Comparison of ENCODE assay signal across 8 cellular contexts in genomic region chr1:197903196-197903514, GRCh38. TPM values are rescaled to one million over a fixed set of nuclear protein-coding genes. Genes with fewer than 3 reads are reported as not detected.
A peak's percentile ranks its signal among the peaks of the same experiment; 100 is the strongest.
DNase-seq lines count a peak whose midpoint lies in the region; ATAC-seq, FAIRE-seq and TF ChIP-seq lines count a peak whose summit lies in the region.

No MANE protein-coding gene starts in this region.

- 9% methylated on average over 3 of the region's 3 CpGs for WGBS in HepG2 (ENCODE audit: low lambda C conversion rate)
- WGBS in testis, 2 donors: 6% methylated on average over 3 of the region's 3 CpGs

- TF ChIP-seq CTCF in ascending aorta (IDR thresholded peaks at IDR 0.05) (no peak), HepG2 (CRISPR knock-in tag; IDR thresholded peaks at IDR 0.05) (no peak), testis (IDR thresholded peaks at IDR 0.05) (no peak)

- CTCF ChIA-PET in HepG2 (lab: Yijun Ruan, JAX; ENCODE audit: low intra/inter-chr PET ratio, low total read pairs): no interaction called here

- H3K4me2 ChIP-seq in HepG2 (ENCODE audit: low read depth, low read length): peak overlapping the region; percentile 97

- TF ChIP-seq EP300 in HepG2 (IDR thresholded peaks at IDR 0.05; ENCODE audit: low read depth in 2 of 2, low read length in 2 of 2) (no peak), HepG2 (CRISPR knock-in tag; IDR thresholded peaks at IDR 0.05; ENCODE audit: borderline replicate concordance) (no peak)

- H3K27ac ChIP-seq in ascending aorta (no peak overlapping the region), HepG2 (ENCODE audit: extremely low read length, insufficient read depth, low read length) (peak overlapping the region; percentile 98), testis (peak overlapping the region; percentile 65 to 90)

- H3K4me1 ChIP-seq in ascending aorta: peaks cover 0 to 3% of the 10 kb centered on the region in 2 donors
- H3K4me1 ChIP-seq in HepG2 (ENCODE audit: insufficient read depth, low read length): peaks cover 34% of the 10 kb centered on the region
- H3K4me1 ChIP-seq in testis: peaks cover 6% of the 10 kb centered on the region

- peak overlapping the region; percentile 69 for H3K27ac Mint-ChIP-seq in T-helper 2 cell treated with Interferon-gamma antibody and Interleukin-4, amounts not matched to agents 5 μg/mL and 100 μg/mL, for 36 hours

- no peak for FAIRE-seq in HepG2 (lab: Jason Lieb, UNC)

- H3K4me1 Mint-ChIP-seq in T-helper 2 cell treated with Interferon-gamma antibody and Interleukin-4, amounts not matched to agents 5 μg/mL and 100 μg/mL, for 36 hours (ENCODE audit: low read depth): peaks cover 14% of the 10 kb centered on the region

- DNase-seq in T-helper 2 cell treated with Interferon-gamma antibody and Interleukin-4, amounts not matched to agents 5 μg/mL and 100 μg/mL, for 36 hours (ENCODE audit: low spot score): no peak
- no peak for DNase-seq in T-helper 2 cell
- no peak for DNase-seq in ascending aorta (ENCODE audit: low spot score in 2 of 2)
- DNase-seq in HepG2 (ENCODE audit: low spot score): no peak
- DNase-seq in testis: no peak
- no peak for DNase-seq in HPDE6-E6E7 (ENCODE audit: extremely low spot score)
- DNase-seq in kidney glomerular epithelial cell (lab: John Stamatoyannopoulos, UW): no peak

- H3K36me3 ChIP-seq in ascending aorta (no peaks in the 10 kb centered on the region), HepG2 (replicated peaks in 1 of 2; ENCODE audit: control insufficient read depth in 1 of 2, insufficient read depth in 2 of 2, low read length in 2 of 2) (no peaks in the 10 kb centered on the region), testis (ENCODE audit: low read depth, missing control alignments) (no peaks in the 10 kb centered on the region)

- TSS peak; percentile 77 for BruUV-seq in HepG2 (replicated peaks; lab: Mats Ljungman, UMichigan)

- intact Hi-C loops in ascending aorta (cut with DNase I) (loop anchor here (5.0 to 10.0 kb wide), 3 partner anchors 126 to 254 kb away; partner anchors contain the start of genes DENND1B and NEK7), HepG2 (cut with micrococcal nuclease; ENCODE audit: unreplicated experiment) (loop anchor here (1.0 to 5.0 kb wide), 2 partner anchors 13 to 126 kb away; partner anchors contain the start of gene DENND1B), testis (cut with DNase I; ENCODE audit: low total_unique reads) (no loop called here)

- H4K20me1 ChIP-seq in HepG2 (ENCODE audit: insufficient read depth, low read length): no peaks in the 10 kb centered on the region

- peaks cover 60% of the 10 kb centered on the region for H3K27me3 Mint-ChIP-seq in T-helper 2 cell treated with Interferon-gamma antibody and Interleukin-4, amounts not matched to agents 5 μg/mL and 100 μg/mL, for 36 hours (ENCODE audit: low read depth)

- TF ChIP-seq RAD21 in HepG2 (CRISPR knock-in tag; IDR thresholded peaks at IDR 0.05): no peak

- TF ChIP-seq POLR2A in HepG2 (IDR thresholded peaks at IDR 0.05; ENCODE audit: insufficient read depth in 1 of 2, low read depth in 2 of 2, low read length in 2 of 2) (no peak), testis (IDR thresholded peaks at IDR 0.05) (no peak)

- H3K9ac ChIP-seq in HepG2 (ENCODE audit: insufficient read depth, low read depth, low read length): peak overlapping the region; percentile 92

- H3K27me3 ChIP-seq in ascending aorta (no peaks in the 10 kb centered on the region), HepG2 (ENCODE audit: control insufficient read depth in 1 of 2, insufficient read depth in 2 of 2, low read length in 2 of 2) (no peaks in the 10 kb centered on the region; a peak in 1 of 5 replicates), testis (no peaks in the 10 kb centered on the region)

- POLR2A ChIA-PET in HepG2 (lab: Yijun Ruan, JAX): interaction anchor here (0.7 to 3.8 kb wide), 14 partner anchors 8 to 285 kb away, joined by 3 to 51 read pairs (median 4); partner anchors contain the start of genes DENND1B and LHX9

- H3K9me3 Mint-ChIP-seq in T-helper 2 cell treated with Interferon-gamma antibody and Interleukin-4, amounts not matched to agents 5 μg/mL and 100 μg/mL, for 36 hours: no peaks in the 10 kb centered on the region

- H2AFZ ChIP-seq in HepG2 (ENCODE audit: low read length): peak overlapping the region; percentile 86

- no peaks in the 10 kb centered on the region for H3K79me2 ChIP-seq in HepG2 (ENCODE audit: insufficient read depth, low read length)

- H3K9me3 ChIP-seq in ascending aorta: no peaks in the 10 kb centered on the region
- no peaks in the 10 kb centered on the region for H3K9me3 ChIP-seq in HepG2 (ENCODE audit: low read length)
- no peaks in the 10 kb centered on the region for H3K9me3 ChIP-seq in testis

- no peak; the same call in 1 of the 3 replicates for ATAC-seq in HepG2
- ATAC-seq in GM18511 (IDR thresholded peaks at IDR 0.05; ENCODE audit: unreplicated experiment): no peak

- in situ Hi-C loops in HepG2 (cut with HindIII; ENCODE audit: extremely low pct_ligation_motif_present, low pct_unique_long_range_greater_than_20kb): no loop called here

- H3K4me3 Mint-ChIP-seq in T-helper 2 cell treated with Interferon-gamma antibody and Interleukin-4, amounts not matched to agents 5 μg/mL and 100 μg/mL, for 36 hours: peak overlapping the region; percentile 85

- peak overlapping the region; percentile 82 to 92 for H3K4me3 ChIP-seq in ascending aorta
- peak overlapping the region; percentile 69 to 89 (median 81) for H3K4me3 ChIP-seq in HepG2 (replicated peaks in 1 of 3; ENCODE audit: insufficient read depth in 1 of 3, low read depth in 2 of 3, low read length in 3 of 3)
- H3K4me3 ChIP-seq in testis: peak overlapping the region; percentile 72 to 85

- no peaks in the 10 kb centered on the region for H3K36me3 Mint-ChIP-seq in T-helper 2 cell treated with Interferon-gamma antibody and Interleukin-4, amounts not matched to agents 5 μg/mL and 100 μg/mL, for 36 hours (ENCODE audit: low read depth)

TF ChIP-seq in HepG2, 621 proteins besides CTCF, POLR2A, EP300 and RAD21 (continues in another document):
- no peak for TF ChIP-seq KLF9 (CRISPR knock-in tag; IDR thresholded peaks at IDR 0.05; ENCODE audit: low read depth)

RNA-seq across cellular contexts. Expression of gene C1orf53, which starts 0.7 kb away (rescaled TPM):
- total RNA-seq in ascending aorta (not detected), HepG2 (2016; rRNA removed; fragmentation: Illumina TruSeq; extraction: Trizol) (8.5 and 10.1 TPM in 2 replicates), testis (10 to 100 TPM in 1 of 2 donors, 1 to 10 TPM in 1; 7.8 to 10.5 TPM)
- 28.8 and 32.5 TPM in 2 replicates for total RNA-seq in HepG2 (2016; cell fraction: cytosol; rRNA removed; fragmentation: Illumina TruSeq; extraction: Trizol; ENCODE audit: low read depth)
- total RNA-seq in HepG2 (2016; cell fraction: insoluble cytoplasmic fraction; rRNA removed; fragmentation: Illumina TruSeq; extraction: Trizol): 9.8 and 11.1 TPM in 2 replicates
- total RNA-seq in HepG2 (2016; cell fraction: membrane; rRNA removed; fragmentation: Illumina TruSeq; extraction: Trizol): 16.0 and 23.8 TPM in 2 replicates
- total RNA-seq in HepG2 (2016; cell fraction: nucleus; rRNA removed; fragmentation: Illumina TruSeq; extraction: Trizol): 2.7 and 4.2 TPM in 2 replicates
- polyA plus RNA-seq in HepG2 (2011; rRNA removed) (4.7 and 5.8 TPM in 2 replicates), testis (ENCODE audit: insufficient read depth, low read depth, low replicate concordance) (8.6 TPM)
- 3.7 and 6.1 TPM in 2 replicates for polyA plus RNA-seq in HepG2 (2011; cell fraction: cytosol; rRNA removed)
- 2.3 and 3.2 TPM in 2 replicates for polyA plus RNA-seq in HepG2 (2011; cell fraction: nucleus; rRNA removed)
- polyA plus RNA-seq in HepG2 (2012): 1.9 and 5.4 TPM in 2 replicates
- polyA plus RNA-seq in HepG2 (2016; cell fraction: cytosol; fragmentation: Illumina TruSeq; extraction: Trizol; ENCODE audit: low read depth): 38.1 and 46.8 TPM in 2 replicates
- polyA plus RNA-seq in HepG2 (2016; cell fraction: insoluble cytoplasmic fraction; fragmentation: Illumina TruSeq; extraction: Trizol; ENCODE audit: low read depth): 9.2 and 12.3 TPM in 2 replicates
- polyA plus RNA-seq in HepG2 (2016; cell fraction: membrane; fragmentation: Illumina TruSeq; extraction: Trizol; ENCODE audit: low read depth): 19.3 and 20.6 TPM in 2 replicates
- polyA plus RNA-seq in HepG2 (2016; cell fraction: nucleus; fragmentation: Illumina TruSeq; extraction: Trizol; ENCODE audit: insufficient read depth, low read depth): 5.6 and 7.0 TPM in 2 replicates
- 2.6 TPM in 1 of 2 replicates, not detected in the other for polyA minus RNA-seq in HepG2 (2011; rRNA and poly(A)+ RNA removed; ENCODE audit: low replicate concordance)
- polyA minus RNA-seq in HepG2 (2011; cell fraction: cytosol; rRNA and poly(A)+ RNA removed): 1.6 and 2.0 TPM in 2 replicates
- polyA minus RNA-seq in HepG2 (2011; cell fraction: nucleus; rRNA and poly(A)+ RNA removed): 1.2 TPM in 2 replicates

RNA-seq across cellular contexts. Expression of gene LHX9, which starts 14.0 kb away (rescaled TPM):
- total RNA-seq in ascending aorta: not detected
- not detected in 2 replicates for total RNA-seq in HepG2 (2016; rRNA removed; fragmentation: Illumina TruSeq; extraction: Trizol)
- not detected in 2 replicates for total RNA-seq in HepG2 (2016; cell fraction: cytosol; rRNA removed; fragmentation: Illumina TruSeq; extraction: Trizol; ENCODE audit: low read depth)
- not detected in 2 replicates for total RNA-seq in HepG2 (2016; cell fraction: insoluble cytoplasmic fraction; rRNA removed; fragmentation: Illumina TruSeq; extraction: Trizol)
- total RNA-seq in HepG2 (2016; cell fraction: membrane; rRNA removed; fragmentation: Illumina TruSeq; extraction: Trizol): not detected in 2 replicates
- not detected in 2 replicates for total RNA-seq in HepG2 (2016; cell fraction: nucleus; rRNA removed; fragmentation: Illumina TruSeq; extraction: Trizol)
- polyA plus RNA-seq in HepG2 (2011; rRNA removed): not detected in 2 replicates
- not detected in 2 replicates for polyA plus RNA-seq in HepG2 (2011; cell fraction: cytosol; rRNA removed)
- polyA plus RNA-seq in HepG2 (2011; cell fraction: nucleus; rRNA removed): not detected in 2 replicates
- not detected in 2 replicates for polyA plus RNA-seq in HepG2 (2012)
- not detected in 2 replicates for polyA plus RNA-seq in HepG2 (2016; cell fraction: cytosol; fragmentation: Illumina TruSeq; extraction: Trizol; ENCODE audit: low read depth)
- polyA plus RNA-seq in HepG2 (2016; cell fraction: insoluble cytoplasmic fraction; fragmentation: Illumina TruSeq; extraction: Trizol; ENCODE audit: low read depth): not detected in 2 replicates
- not detected in 2 replicates for polyA plus RNA-seq in HepG2 (2016; cell fraction: membrane; fragmentation: Illumina TruSeq; extraction: Trizol; ENCODE audit: low read depth)
- not detected in 2 replicates for polyA plus RNA-seq in HepG2 (2016; cell fraction: nucleus; fragmentation: Illumina TruSeq; extraction: Trizol; ENCODE audit: insufficient read depth, low read depth)
- polyA minus RNA-seq in HepG2 (2011; rRNA and poly(A)+ RNA removed; ENCODE audit: low replicate concordance): 1.5 TPM in 1 of 2 replicates, not detected in the other
- not detected in 2 replicates for polyA minus RNA-seq in HepG2 (2011; cell fraction: cytosol; rRNA and poly(A)+ RNA removed)
- polyA minus RNA-seq in HepG2 (2011; cell fraction: nucleus; rRNA and poly(A)+ RNA removed): not detected in 2 replicates
- total RNA-seq in testis: 1 to 10 TPM; 3.7 to 7.1 TPM
- polyA plus RNA-seq in testis (ENCODE audit: insufficient read depth, low read depth, low replicate concordance): 3.7 TPM

Comparison
In these comparisons a context has a peak if more than half of its experiments do, and no peak if none do; other contexts are left out.
1. H3K27ac ChIP-seq: peak in HepG2 (single experiment) and testis (2 of 2); none in ascending aorta (0 of 2).
2. Peak in every context shown above with its lines, with median percentiles within 50 percentile points of each other: H3K4me3 ChIP-seq.